Comparison of ENCODE assay signal across 2 cellular contexts in the genomic region with DNA sequence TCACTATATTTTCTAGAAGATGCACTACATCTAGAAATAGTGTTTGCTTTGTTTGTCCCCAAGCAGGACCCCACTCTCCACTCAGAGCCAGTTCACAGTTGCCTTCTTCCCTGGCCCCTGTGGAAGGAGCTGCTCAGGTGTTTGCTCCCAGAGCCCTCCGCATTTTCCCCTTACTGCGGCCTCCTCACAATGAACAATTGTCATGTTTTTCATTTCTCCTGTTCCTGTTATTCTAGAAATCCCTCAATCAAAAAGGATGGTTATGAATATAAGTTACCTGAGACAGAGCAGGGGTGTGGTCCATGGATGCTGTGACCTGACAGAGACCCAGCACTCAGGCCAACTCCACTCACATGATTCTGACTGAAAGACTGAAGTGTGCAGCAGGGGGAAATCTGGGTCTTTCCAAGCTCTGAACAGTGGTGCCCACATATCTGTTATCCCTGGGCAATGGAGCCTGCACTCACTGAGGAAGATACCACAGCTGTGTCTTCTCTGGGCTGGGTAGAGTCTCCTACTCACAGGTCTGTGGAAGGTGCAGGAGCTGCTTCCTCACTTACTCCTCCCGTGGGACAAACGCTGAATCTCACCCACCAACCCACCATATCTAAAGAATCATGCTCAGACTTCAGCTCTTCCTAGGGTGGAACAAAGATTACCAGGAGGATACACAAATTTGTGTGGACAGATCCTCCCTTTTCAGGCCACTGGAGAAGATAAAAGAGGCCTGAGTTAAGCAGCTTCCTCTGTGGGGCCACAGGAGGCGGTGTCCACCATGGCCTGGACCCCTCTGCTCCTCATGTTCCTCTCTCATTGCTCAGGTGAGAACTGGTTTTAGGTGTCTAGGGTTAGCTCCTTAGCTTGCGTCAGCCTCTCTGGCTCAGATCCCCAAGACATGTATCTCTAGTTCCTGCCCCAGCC.
A peak's percentile ranks its signal among the peaks of the same experiment; 100 is the strongest.
TF ChIP-seq lines count a peak whose summit lies in the region.

No MANE protein-coding gene starts in this region.

TF ChIP-seq in GM23338, 12 proteins besides CTCF, POLR2A, EP300 and RAD21:
- TF ChIP-seq NANOG (IDR thresholded peaks at IDR 0.05; ENCODE audit: borderline replicate concordance) (no peak), EZH2 (IDR thresholded peaks at IDR 0.05; ENCODE audit: low read depth, unreplicated experiment) (peak; percentile 17)

TF ChIP-seq in GM12878, 131 proteins besides CTCF, POLR2A, EP300 and RAD21:
- TF ChIP-seq PML (IDR thresholded peaks at IDR 0.05; ENCODE audit: low read length) (no peak), MTA2 (IDR thresholded peaks at IDR 0.05; ENCODE audit: low read depth) (no peak), NR2F1 (conservative IDR thresholded peaks at IDR 0.05) (no peak), CBX3 (IDR thresholded peaks at IDR 0.05; ENCODE audit: borderline replicate concordance, low read depth) (no peak), SIN3A (IDR thresholded peaks at IDR 0.05; ENCODE audit: low read depth, low read length) (no peak), CEBPB (IDR thresholded peaks at IDR 0.05; ENCODE audit: borderline replicate concordance in 1 of 2, low read depth in 2 of 2, low read length in 2 of 2) (no peak), TBL1XR1 (IDR thresholded peaks at IDR 0.05; ENCODE audit: low read depth, low read length) (no peak), IKZF1 (conservative IDR thresholded peaks at IDR 0.05) (no peak), CHD2 (IDR thresholded peaks at IDR 0.05; ENCODE audit: borderline replicate concordance, low read depth, low read length) (no peak), CREM (IDR thresholded peaks at IDR 0.05; ENCODE audit: low read depth) (no peak)
- TF ChIP-seq, protein P1, sequence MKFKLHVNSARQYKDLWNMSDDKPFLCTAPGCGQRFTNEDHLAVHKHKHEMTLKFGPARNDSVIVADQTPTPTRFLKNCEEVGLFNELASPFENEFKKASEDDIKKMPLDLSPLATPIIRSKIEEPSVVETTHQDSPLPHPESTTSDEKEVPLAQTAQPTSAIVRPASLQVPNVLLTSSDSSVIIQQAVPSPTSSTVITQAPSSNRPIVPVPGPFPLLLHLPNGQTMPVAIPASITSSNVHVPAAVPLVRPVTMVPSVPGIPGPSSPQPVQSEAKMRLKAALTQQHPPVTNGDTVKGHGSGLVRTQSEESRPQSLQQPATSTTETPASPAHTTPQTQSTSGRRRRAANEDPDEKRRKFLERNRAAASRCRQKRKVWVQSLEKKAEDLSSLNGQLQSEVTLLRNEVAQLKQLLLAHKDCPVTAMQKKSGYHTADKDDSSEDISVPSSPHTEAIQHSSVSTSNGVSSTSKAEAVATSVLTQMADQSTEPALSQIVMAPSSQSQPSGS (IDR thresholded peaks at IDR 0.05; ENCODE audit: low read length) = no peak
